Comparison of ENCODE assay signal across 8 cellular contexts in the genomic region with DNA sequence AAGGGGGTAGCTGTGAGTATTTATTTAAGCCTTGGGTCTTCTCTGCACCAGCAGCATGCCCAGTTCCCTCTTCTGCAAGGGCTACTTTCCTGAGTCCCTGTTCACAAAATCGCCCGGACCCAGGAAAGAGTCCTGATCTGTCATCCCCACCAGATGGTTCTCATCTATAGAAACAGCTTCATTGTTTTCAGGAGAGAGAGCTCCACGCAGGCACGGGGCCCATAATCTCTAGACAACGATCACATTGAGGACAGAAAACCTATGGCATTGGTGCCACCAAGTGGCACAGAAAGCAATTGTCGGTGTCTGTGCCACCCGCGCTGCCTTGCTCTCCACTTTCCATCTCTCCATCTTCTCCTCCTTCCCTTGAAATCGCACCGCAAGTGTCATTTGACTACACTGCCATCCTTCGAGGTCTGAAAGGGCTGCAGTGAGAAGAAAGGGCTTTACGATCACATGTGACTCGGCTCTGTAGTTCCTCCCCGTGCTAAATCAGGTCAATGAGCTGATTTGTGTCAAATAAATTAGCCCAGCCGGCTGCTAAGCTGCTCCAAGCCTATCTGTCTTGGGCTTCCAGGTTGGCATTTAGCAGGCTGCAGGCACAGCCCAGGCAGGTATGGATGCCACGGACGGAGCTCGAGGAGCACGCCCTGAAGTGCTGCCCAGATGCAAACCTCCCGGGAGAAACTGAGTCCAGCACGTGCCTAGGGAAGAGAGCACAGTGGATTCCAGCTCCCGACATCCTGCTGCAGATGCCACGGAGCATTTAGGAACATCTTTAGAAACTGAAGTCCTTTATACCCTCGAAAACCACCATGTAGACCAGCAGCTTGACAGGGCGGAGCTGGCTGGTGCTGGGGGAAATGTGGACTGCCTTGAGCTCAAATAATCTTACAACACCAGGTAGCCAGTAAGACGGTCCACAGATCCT. TPM values are rescaled to one million over a fixed set of nuclear protein-coding genes. Genes with fewer than 3 reads are reported as not detected.
A peak's percentile ranks its signal among the peaks of the same experiment; 100 is the strongest.
DNase-seq lines count a peak whose midpoint lies in the region; ATAC-seq and TF ChIP-seq lines count a peak whose summit lies in the region.

No MANE protein-coding gene starts in this region.

- H3K27ac ChIP-seq in spleen = no peak overlapping the region

- no peak for TF ChIP-seq POLR2A in spleen (IDR thresholded peaks at IDR 0.05)

- H3K4me1 ChIP-seq in spleen = peaks cover 7 to 21% (median 11%) of the 10 kb centered on the region in 6 donors

- no peak overlapping the region for H3K4me3 ChIP-seq in astrocyte of the spinal cord (ENCODE audit: low read depth, low read length)
- H3K4me3 ChIP-seq in spleen = peak overlapping the region in 1 of 8 donors; percentile 25

- peak; percentile 72 for TF ChIP-seq CTCF in GM13977 (IDR thresholded peaks at IDR 0.05; ENCODE audit: extremely low read depth, insufficient read depth, missing control alignments)
- peak; percentile 55 for TF ChIP-seq CTCF in astrocyte of the spinal cord (IDR thresholded peaks at IDR 0.05; ENCODE audit: low read depth, low read length)
- peak; percentile 42 to 84 (median 69) for TF ChIP-seq CTCF in spleen (IDR thresholded peaks at IDR 0.05 in 8 of 11, conservative IDR thresholded peaks at IDR 0.05 in 3 of 11)

- WGBS in spleen, 5 donors = 22 to 32% (median 30%) methylated on average over 24 to 26 of the region's 26 CpGs

- H3K4me3 Mint-ChIP-seq in T-helper 2 cell treated with Interferon-gamma antibody and Interleukin-4, amounts not matched to agents 5 μg/mL and 100 μg/mL, for 36 hours = peak overlapping the region; percentile 41

- H3K36me3 Mint-ChIP-seq in T-helper 2 cell treated with Interferon-gamma antibody and Interleukin-4, amounts not matched to agents 5 μg/mL and 100 μg/mL, for 36 hours (ENCODE audit: low read depth) = peaks cover 2% of the 10 kb centered on the region

- H3K27me3 Mint-ChIP-seq in T-helper 2 cell treated with Interferon-gamma antibody and Interleukin-4, amounts not matched to agents 5 μg/mL and 100 μg/mL, for 36 hours (ENCODE audit: low read depth) = peaks cover 24% of the 10 kb centered on the region

- in situ Hi-C loops in GM13977 (cut with MboI; ENCODE audit: low pct_unique_long_range_greater_than_20kb, low sequenced_read_pairs, unreplicated experiment) (loop anchor here (25.0 kb wide), 1 partner anchor 403 kb away; no protein-coding TSS in a partner anchor), astrocyte of the spinal cord (cut with HindIII; ENCODE audit: low sequenced_read_pairs) (no loop called here)

- H3K4me1 Mint-ChIP-seq in T-helper 2 cell treated with Interferon-gamma antibody and Interleukin-4, amounts not matched to agents 5 μg/mL and 100 μg/mL, for 36 hours (ENCODE audit: low read depth) = peaks cover 6% of the 10 kb centered on the region

- DNase-seq in 8988T = peak; percentile 38
- DNase-seq in GM13977 (ENCODE audit: low spot score) = peak; percentile 53
- DNase-seq in NCI-H1694 treated with DMSO at 0.1 percent for 48 hours (lab: John Stamatoyannopoulos, UW) = peak; percentile 85
- DNase-seq in T-helper 2 cell treated with Interferon-gamma antibody and Interleukin-4, amounts not matched to agents 5 μg/mL and 100 μg/mL, for 36 hours (ENCODE audit: low spot score) = peak; percentile 15
- peak; percentile 49 for DNase-seq in astrocyte of the spinal cord (ENCODE audit: low read depth, low spot score)
- peak in 48 of 51 donors; percentile 10 to 94 (median 70) for DNase-seq in hypothalamus (lab: John Stamatoyannopoulos, UW)
- peak; percentile 80 for DNase-seq in spleen

- intact Hi-C loops in spleen (cut with DNase I; ENCODE audit: low total_unique reads) = no loop called here

- no peak overlapping the region for H3K27ac Mint-ChIP-seq in T-helper 2 cell treated with Interferon-gamma antibody and Interleukin-4, amounts not matched to agents 5 μg/mL and 100 μg/mL, for 36 hours

- H3K9me3 ChIP-seq in spleen = no peaks in the 10 kb centered on the region

- peaks cover 0 to 14% (median 0%) of the 10 kb centered on the region in 7 donors for H3K27me3 ChIP-seq in spleen (replicated peaks in 1 of 7)

- no peaks in the 10 kb centered on the region for H3K9me3 Mint-ChIP-seq in T-helper 2 cell treated with Interferon-gamma antibody and Interleukin-4, amounts not matched to agents 5 μg/mL and 100 μg/mL, for 36 hours

- no peak for ATAC-seq in GM18909 (IDR thresholded peaks at IDR 0.05; ENCODE audit: poor library complexity, unreplicated experiment)

- peaks cover 0 to 17% (median 2%) of the 10 kb centered on the region in 6 donors for H3K36me3 ChIP-seq in spleen

RNA-seq across cellular contexts. Expression of a gene that starts 28.8 kb away (rescaled TPM):
- total RNA-seq in spleen = 10 to 100 TPM; 18.5 to 43.8 (median 28.7) TPM
- polyA plus RNA-seq in spleen = 10 to 100 TPM in 2 of 3 donors, 1 to 10 TPM in 1; 8.8 to 17.5 (median 10.4) TPM

RNA-seq across cellular contexts. Expression of a gene that starts 29.0 kb away (rescaled TPM):
- 1 to 10 TPM; 3.0 to 6.0 (median 4.4) TPM for total RNA-seq in spleen
- polyA plus RNA-seq in spleen = 1 to 10 TPM; 1.9 to 3.9 (median 3.5) TPM

Comparison
In these comparisons a context has a peak if more than half of its experiments do, and no peak if none do; other contexts are left out.
1. DNase-seq: peak in every context shown above with its lines; median percentile 85 in NCI-H1694 treated with DMSO at 0.1 percent for 48 hours; 80 in spleen; 70 in hypothalamus; 53 in GM13977; 49 in astrocyte of the spinal cord; 38 in 8988T; 15 in T-helper 2 cell treated with Interferon-gamma antibody and Interleukin-4, amounts not matched to agents 5 μg/mL and 100 μg/mL, for 36 hours.